In the genomic region with DNA sequence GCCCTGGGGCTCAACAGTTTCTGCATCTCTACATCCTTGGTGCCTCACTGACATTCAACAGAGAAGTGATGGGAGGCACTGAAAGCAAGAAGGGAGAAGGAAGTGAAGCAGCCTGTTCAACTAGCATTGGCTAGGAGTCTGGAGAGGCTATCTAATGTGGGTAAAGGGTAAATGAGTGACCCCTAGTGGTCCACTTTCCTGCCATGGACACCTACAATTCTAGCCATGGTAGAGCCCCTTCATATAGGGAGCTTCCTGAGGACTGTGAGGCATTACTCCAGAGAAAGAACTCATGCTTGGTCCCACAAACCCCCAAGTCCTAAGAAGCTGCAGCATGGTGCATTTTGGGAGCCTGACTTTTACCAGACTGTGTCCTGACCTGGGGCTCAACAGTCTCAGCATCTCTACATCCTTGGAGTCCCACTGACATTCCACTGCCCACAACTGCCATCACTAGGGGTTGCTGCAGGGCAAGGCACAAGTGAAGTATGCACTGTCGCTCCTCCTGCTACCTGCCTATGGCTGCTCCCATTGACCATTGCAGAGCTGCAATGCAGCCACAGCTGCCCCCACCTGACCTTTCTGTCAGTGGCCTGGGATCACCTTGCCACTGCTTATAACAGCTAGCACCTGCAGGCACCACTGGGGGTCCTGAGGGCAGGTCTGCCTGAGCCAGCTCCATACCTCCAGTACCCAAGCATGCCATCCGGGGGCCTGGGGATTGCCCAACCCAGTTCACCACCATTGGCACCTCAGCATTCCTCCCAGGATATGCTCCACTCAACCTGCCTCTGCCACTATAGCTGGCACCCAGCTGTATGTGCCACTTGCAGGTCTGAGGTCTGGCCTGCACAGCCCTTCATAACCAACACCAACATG, we compare ENCODE assay signal across 8 cellular contexts. TPM values are rescaled to one million over a fixed set of nuclear protein-coding genes. Genes with fewer than 3 reads are reported as not detected.
A peak's percentile ranks its signal among the peaks of the same experiment; 100 is the strongest.
DNase-seq lines count a peak whose midpoint lies in the region; ATAC-seq, FAIRE-seq and TF ChIP-seq lines count a peak whose summit lies in the region.

No MANE protein-coding gene starts in this region.

- intact Hi-C loops in heart left ventricle (cut with DNase I) (no loop called here), upper lobe of right lung (cut with DNase I) (no loop called here), ovary (cut with DNase I) (no loop called here)
- intact Hi-C loops in CD4-positive, alpha-beta T cell (cut with DNase I, micrococcal nuclease): no loop called here

- H3K4me1 Mint-ChIP-seq in CD4-positive, alpha-beta T cell (ENCODE audit: low read depth): peaks cover 27% of the 10 kb centered on the region

- no peak for TF ChIP-seq POLR2A in heart left ventricle (IDR thresholded peaks at IDR 0.05)
- no peak for TF ChIP-seq POLR2A in ovary (IDR thresholded peaks at IDR 0.05)

- FAIRE-seq in GM19239 (lab: Jason Lieb, UNC): peak; percentile 68

- H3K36me3 ChIP-seq in BE2C (no peaks in the 10 kb centered on the region), SJCRH30 (no peaks in the 10 kb centered on the region), heart left ventricle (no peaks in the 10 kb centered on the region), upper lobe of right lung (no peaks in the 10 kb centered on the region), ovary (no peaks in the 10 kb centered on the region)

- no peak overlapping the region for H3K27ac Mint-ChIP-seq in CD4-positive, alpha-beta T cell

- 80 to 100% (median 96%) methylated on average over 1 to 2 of the region's 2 CpGs for WGBS in heart left ventricle, 4 donors
- 87 to 96% (median 88%) methylated on average over 2 of the region's 2 CpGs for WGBS in ovary, 3 donors

- H3K9me3 Mint-ChIP-seq in CD4-positive, alpha-beta T cell: peaks cover 14% of the 10 kb centered on the region

- H3K4me3 ChIP-seq in BE2C (ENCODE audit: low read depth, low read length) (no peak overlapping the region), SJCRH30 (no peak overlapping the region), heart left ventricle (no peak overlapping the region), upper lobe of right lung (no peak overlapping the region), ovary (no peak overlapping the region)

- H3K4me3 Mint-ChIP-seq in CD4-positive, alpha-beta T cell: no peak overlapping the region

- CTCF ChIA-PET in CD4-positive, alpha-beta T cell (lab: Charles Lee): no interaction called here

- TF ChIP-seq CTCF in BE2C (IDR thresholded peaks at IDR 0.05; ENCODE audit: low read depth, low read length) (peak; percentile 71), heart left ventricle (IDR thresholded peaks at IDR 0.05) (peak in 11 of 12 donors; percentile 11 to 47 (median 33)), upper lobe of right lung (IDR thresholded peaks at IDR 0.05) (peak; percentile 40), ovary (IDR thresholded peaks at IDR 0.05) (no peak)
- no peak for TF ChIP-seq CTCF in CD4-positive, alpha-beta T cell (IDR thresholded peaks at IDR 0.05)

- peaks cover 6% of the 10 kb centered on the region; the same call in 1 of the 2 replicates for H3K27me3 ChIP-seq in BE2C
- no peaks in the 10 kb centered on the region for H3K27me3 ChIP-seq in SJCRH30
- no peaks in the 10 kb centered on the region for H3K27me3 ChIP-seq in heart left ventricle
- H3K27me3 ChIP-seq in upper lobe of right lung: no peaks in the 10 kb centered on the region
- H3K27me3 ChIP-seq in CD4-positive, alpha-beta T cell (ENCODE audit: control insufficient read depth, insufficient read depth, low read length): no peaks in the 10 kb centered on the region
- H3K27me3 ChIP-seq in ovary: no peaks in the 10 kb centered on the region

- H3K4me1 ChIP-seq in BE2C: no peaks in the 10 kb centered on the region
- no peaks in the 10 kb centered on the region for H3K4me1 ChIP-seq in SJCRH30
- no peaks in the 10 kb centered on the region for H3K4me1 ChIP-seq in heart left ventricle
- no peaks in the 10 kb centered on the region for H3K4me1 ChIP-seq in upper lobe of right lung
- no peaks in the 10 kb centered on the region for H3K4me1 ChIP-seq in ovary (ENCODE audit: insufficient read depth)

- H3K36me3 Mint-ChIP-seq in CD4-positive, alpha-beta T cell (ENCODE audit: low read depth): no peaks in the 10 kb centered on the region

- POLR2A ChIA-PET in CD4-positive, alpha-beta T cell (lab: Charles Lee): interaction anchor here (0.5 kb wide), 1 partner anchor 348 kb away, joined by 3 read pairs; no protein-coding TSS in a partner anchor

- ATAC-seq in heart left ventricle: peak in 3 of 4 donors; percentile 49 to 56 (median 55)
- peak; percentile 80 for ATAC-seq in upper lobe of right lung
- ATAC-seq in CD4-positive, alpha-beta T cell (ENCODE audit: poor library complexity): no peak

- no peak for TF ChIP-seq EP300 in ovary (IDR thresholded peaks at IDR 0.05)

- H3K9me3 ChIP-seq in BE2C: no peaks in the 10 kb centered on the region
- H3K9me3 ChIP-seq in SJCRH30 (replicated peaks): no peaks in the 10 kb centered on the region
- H3K9me3 ChIP-seq in heart left ventricle: peaks cover 0 to 25% (median 2%) of the 10 kb centered on the region in 12 donors
- no peaks in the 10 kb centered on the region for H3K9me3 ChIP-seq in upper lobe of right lung
- H3K9me3 ChIP-seq in CD4-positive, alpha-beta T cell (ENCODE audit: control insufficient read depth, low read length): no peaks in the 10 kb centered on the region
- no peaks in the 10 kb centered on the region for H3K9me3 ChIP-seq in ovary

- no peaks in the 10 kb centered on the region for H3K27me3 Mint-ChIP-seq in CD4-positive, alpha-beta T cell

- H3K27ac ChIP-seq in SJCRH30: no peak overlapping the region
- no peak overlapping the region for H3K27ac ChIP-seq in heart left ventricle
- H3K27ac ChIP-seq in upper lobe of right lung: no peak overlapping the region
- H3K27ac ChIP-seq in CD4-positive, alpha-beta T cell (ENCODE audit: low read depth, low read length): no peak overlapping the region
- H3K27ac ChIP-seq in ovary: no peak overlapping the region

- peak; percentile 36 for DNase-seq in BE2C
- no peak for DNase-seq in GM19239 (ENCODE audit: insufficient read length, low spot score)
- peak; percentile 16 to 63 for DNase-seq in SJCRH30
- DNase-seq in heart left ventricle: no peak
- no peak for DNase-seq in upper lobe of right lung
- DNase-seq in CD4-positive, alpha-beta T cell: no peak
- no peak for DNase-seq in NCI-H510A (lab: John Stamatoyannopoulos, UW)
- DNase-seq in ovary: no peak

RNA-seq across cellular contexts. Expression of a gene that starts 44.1 kb away (rescaled TPM):
- 17.2 TPM for polyA plus RNA-seq in BE2C (2012; ENCODE audit: insufficient read depth, insufficient read length, low read depth)
- 184 and 194 TPM in 2 replicates for total RNA-seq in SJCRH30 (2014; rRNA removed; shearing (Covaris generic))
- total RNA-seq in heart left ventricle (10 to 100 TPM; 11.9 to 40.5 (median 20.8) TPM), upper lobe of right lung (22.4 TPM), ovary (10 to 100 TPM in 6 of 7 donors, 1 to 10 TPM in 1; 5.4 to 20.4 (median 11.6) TPM)
- polyA plus RNA-seq in heart left ventricle (1 to 10 TPM; 2.2 to 7.5 TPM), ovary (1 to 10 TPM; 1.8 to 4.4 TPM)
- 10 to 100 TPM; 13.0 to 13.7 TPM for total RNA-seq in CD4-positive, alpha-beta T cell

Comparison
In these comparisons a context has a peak if more than half of its experiments do, and no peak if none do; other contexts are left out.
1. DNase-seq: peak in BE2C (single experiment) and SJCRH30 (2 of 2); none in GM19239 (single experiment), heart left ventricle (0 of 5), upper lobe of right lung (single experiment), CD4-positive, alpha-beta T cell (0 of 10), NCI-H510A (single experiment) and ovary (0 of 5).
2. CTCF ChIP-seq: peak in BE2C (single experiment), heart left ventricle (11 of 12) and upper lobe of right lung (single experiment); none in CD4-positive, alpha-beta T cell (single experiment) and ovary (0 of 3).